Comparison of ENCODE assay signal across 22 cellular contexts in genomic region chr20:49308875-49309274, GRCh38.
"Had no signal": no experiment of that assay in that cellular context is flagged by ENCODE, and none has a peak within 500 bp of the region (broad histone marks: within the 10 kb centered on the region; RNA-seq: fewer than 3 reads in every experiment).

No MANE protein-coding gene starts in this region.

- H2AFZ ChIP-seq: hepatocyte had no signal

- DNase-seq: effector CD4-positive, alpha-beta T cell; endodermal cell; erythroblast; foreskin keratinocyte; head of caudate nucleus; left colon; left ventricle myocardium superior; mesenchymal stem cell; midbrain; occipital lobe; pancreas; right cardiac atrium; small intestine; stimulated activated CD4-positive, alpha-beta T cell treated with anti-CD3 and anti-CD28 coated beads, Interleukin-12 subunit alpha, Interleukin-12 subunit beta, amount 100 ng/mL, for 4 hours; stimulated activated naive CD4-positive, alpha-beta T cell treated with Interleukin-2 at 50 U/mL for 16 hours; transverse colon had no signal

- H3K27ac Mint-ChIP-seq: endodermal cell, nephron, progenitor cell of endocrine pancreas had no signal

- H3K9me3 Mint-ChIP-seq: nephron had no signal

- H3K79me2 ChIP-seq: hepatocyte had no signal

- ATAC-seq: foreskin keratinocyte, left colon, left ventricle myocardium superior, pancreas, right cardiac atrium had no signal

- H3K9me3 ChIP-seq: pancreas, thoracic aorta, transverse colon had no signal

- H3K4me1 Mint-ChIP-seq: endodermal cell, nephron had no signal

- H3K27me3 ChIP-seq: hepatocyte, pancreas, transverse colon had no signal

- H3K36me3 ChIP-seq: pancreas, thoracic aorta, transverse colon had no signal

- H3K4me1 ChIP-seq: foreskin keratinocyte, transverse colon had no signal

- H3K4me3 ChIP-seq: coronary artery, hepatocyte, lung, pancreas, thoracic aorta, transverse colon had no signal

- H3K4me3 Mint-ChIP-seq: endodermal cell, nephron had no signal

- H3K27ac ChIP-seq: coronary artery, foreskin keratinocyte, hepatocyte, pancreas, thoracic aorta, transverse colon had no signal

- H3K4me2 ChIP-seq: hepatocyte had no signal
